In genomic region chr20:16206817-16207216, GRCh38 we compare ENCODE assay signal across 20 cellular contexts.
"Had no signal": no experiment of that assay in that cellular context is flagged by ENCODE, and none has a peak within 500 bp of the region (broad histone marks: within the 10 kb centered on the region; RNA-seq: fewer than 3 reads in every experiment).

No MANE protein-coding gene starts in this region.

- H3K9me3 ChIP-seq: heart left ventricle, mucosa of descending colon, neutrophil, tibial artery had no signal

- H3K4me1 Mint-ChIP-seq: activated naive CD8-positive, alpha-beta T cell treated with anti-CD3 and anti-CD28 coated beads, Interleukin-2, amount 50 U/mL, for 24 hours; stimulated activated effector memory CD8-positive, alpha-beta T cell treated with anti-CD3 and anti-CD28 coated beads, Interleukin-12 subunit alpha, Interleukin-12 subunit beta, amount 100 ng/mL, for 72 hours; T-cell had no signal

- H3K27me3 Mint-ChIP-seq: activated naive CD8-positive, alpha-beta T cell treated with anti-CD3 and anti-CD28 coated beads, Interleukin-2, amount 50 U/mL, for 24 hours; dendritic cell treated with granulocyte-macrophage colony-stimulating factor and Interleukin-4, amounts not matched to agents 40 ng/mL and 50 ng/mL, for 4 days; T-cell had no signal

- H3K4me3 Mint-ChIP-seq: activated naive CD8-positive, alpha-beta T cell treated with anti-CD3 and anti-CD28 coated beads, Interleukin-2, amount 50 U/mL, for 24 hours; dendritic cell treated with granulocyte-macrophage colony-stimulating factor and Interleukin-4, amounts not matched to agents 40 ng/mL and 50 ng/mL, for 4 days; immature natural killer cell; stimulated activated effector memory CD8-positive, alpha-beta T cell treated with anti-CD3 and anti-CD28 coated beads, Interleukin-12 subunit alpha, Interleukin-12 subunit beta, amount 100 ng/mL, for 72 hours; T-cell had no signal

- H3K4me3 ChIP-seq: heart left ventricle, mucosa of descending colon, tibial artery had no signal

- DNase-seq: activated CD4-positive, CD25-positive, alpha-beta regulatory T cell treated with anti-CD3 and anti-CD28 coated beads, Interleukin-2, amount 50 U/mL, for 72 hours; activated naive CD4-positive, alpha-beta T cell treated with Interleukin-2 at 50 U/mL for 16 hours; activated naive CD8-positive, alpha-beta T cell treated with anti-CD3 and anti-CD28 coated beads, Interleukin-2, amount 50 U/mL, for 24 hours; activated T-cell treated with anti-CD3 and anti-CD28 coated beads for 4 hours; aorta; cerebellar nuclear complex; effector memory CD4-positive, alpha-beta T cell; heart left ventricle; immature natural killer cell; left cardiac atrium; mammary epithelial cell; mucosa of descending colon; naive thymus-derived CD8-positive, alpha-beta T cell; T-cell; T-helper 9 cell; tibial artery had no signal

- ATAC-seq: activated naive CD8-positive, alpha-beta T cell treated with anti-CD3 and anti-CD28 coated beads, Interleukin-2, amount 50 U/mL, for 24 hours; heart left ventricle; left cardiac atrium; mucosa of descending colon; naive thymus-derived CD8-positive, alpha-beta T cell; stimulated activated effector memory CD8-positive, alpha-beta T cell treated with anti-CD3 and anti-CD28 coated beads, Interleukin-12 subunit alpha, Interleukin-12 subunit beta, amount 100 ng/mL, for 72 hours had no signal

- H3K27me3 ChIP-seq: heart left ventricle, neutrophil, tibial artery had no signal

- H3K4me1 ChIP-seq: heart left ventricle had no signal

- H3K27ac Mint-ChIP-seq: activated naive CD8-positive, alpha-beta T cell treated with anti-CD3 and anti-CD28 coated beads, Interleukin-2, amount 50 U/mL, for 24 hours; dendritic cell treated with granulocyte-macrophage colony-stimulating factor and Interleukin-4, amounts not matched to agents 40 ng/mL and 50 ng/mL, for 4 days; naive thymus-derived CD8-positive, alpha-beta T cell; stimulated activated effector memory CD8-positive, alpha-beta T cell treated with anti-CD3 and anti-CD28 coated beads, Interleukin-12 subunit alpha, Interleukin-12 subunit beta, amount 100 ng/mL, for 72 hours; T-cell had no signal

- H3K36me3 Mint-ChIP-seq: naive thymus-derived CD8-positive, alpha-beta T cell; stimulated activated effector memory CD8-positive, alpha-beta T cell treated with anti-CD3 and anti-CD28 coated beads, Interleukin-12 subunit alpha, Interleukin-12 subunit beta, amount 100 ng/mL, for 72 hours; T-cell had no signal

- H3K27ac ChIP-seq: epithelial cell of prostate, heart left ventricle, neutrophil, tibial artery had no signal

- H3K36me3 ChIP-seq: heart left ventricle, neutrophil, tibial artery had no signal

- H3K9me3 Mint-ChIP-seq: dendritic cell treated with granulocyte-macrophage colony-stimulating factor and Interleukin-4, amounts not matched to agents 40 ng/mL and 50 ng/mL, for 4 days had no signal
